Comparison of ENCODE assay signal across 1 cellular context in the genomic region with DNA sequence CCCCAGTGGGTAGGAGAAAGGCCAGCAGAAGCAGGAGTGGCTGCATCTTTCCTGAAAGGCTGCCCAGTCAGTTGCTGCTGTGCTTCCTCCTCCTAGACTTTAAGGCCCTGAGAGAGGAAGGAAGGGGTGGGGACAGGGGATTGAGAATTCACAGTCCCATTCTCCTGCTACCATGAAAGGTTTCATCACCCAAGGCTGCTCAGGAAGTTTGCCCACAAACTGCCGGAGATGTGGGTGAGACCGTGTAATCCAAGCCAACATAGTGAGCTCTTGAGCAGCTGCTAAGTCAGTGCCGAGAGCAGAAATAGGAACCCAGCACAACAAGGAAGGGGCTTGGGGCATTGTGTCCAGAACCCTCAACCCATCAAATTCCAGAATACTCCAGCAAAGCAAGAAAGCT.
TF ChIP-seq lines count a peak whose summit lies in the region.

A gene with protein sequence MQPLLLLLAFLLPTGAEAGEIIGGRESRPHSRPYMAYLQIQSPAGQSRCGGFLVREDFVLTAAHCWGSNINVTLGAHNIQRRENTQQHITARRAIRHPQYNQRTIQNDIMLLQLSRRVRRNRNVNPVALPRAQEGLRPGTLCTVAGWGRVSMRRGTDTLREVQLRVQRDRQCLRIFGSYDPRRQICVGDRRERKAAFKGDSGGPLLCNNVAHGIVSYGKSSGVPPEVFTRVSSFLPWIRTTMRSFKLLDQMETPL (minus strand): TSS at position 73 of the 400 bp plus-strand sequence. CDS start 27 bp downstream, at position 46.

TF ChIP-seq in H1, 55 proteins besides CTCF, POLR2A, EP300 and RAD21:
- TF ChIP-seq TAF1 (IDR thresholded peaks at IDR 0.05; ENCODE audit: low read depth, low read length) = no peak
- TF ChIP-seq, protein P1, sequence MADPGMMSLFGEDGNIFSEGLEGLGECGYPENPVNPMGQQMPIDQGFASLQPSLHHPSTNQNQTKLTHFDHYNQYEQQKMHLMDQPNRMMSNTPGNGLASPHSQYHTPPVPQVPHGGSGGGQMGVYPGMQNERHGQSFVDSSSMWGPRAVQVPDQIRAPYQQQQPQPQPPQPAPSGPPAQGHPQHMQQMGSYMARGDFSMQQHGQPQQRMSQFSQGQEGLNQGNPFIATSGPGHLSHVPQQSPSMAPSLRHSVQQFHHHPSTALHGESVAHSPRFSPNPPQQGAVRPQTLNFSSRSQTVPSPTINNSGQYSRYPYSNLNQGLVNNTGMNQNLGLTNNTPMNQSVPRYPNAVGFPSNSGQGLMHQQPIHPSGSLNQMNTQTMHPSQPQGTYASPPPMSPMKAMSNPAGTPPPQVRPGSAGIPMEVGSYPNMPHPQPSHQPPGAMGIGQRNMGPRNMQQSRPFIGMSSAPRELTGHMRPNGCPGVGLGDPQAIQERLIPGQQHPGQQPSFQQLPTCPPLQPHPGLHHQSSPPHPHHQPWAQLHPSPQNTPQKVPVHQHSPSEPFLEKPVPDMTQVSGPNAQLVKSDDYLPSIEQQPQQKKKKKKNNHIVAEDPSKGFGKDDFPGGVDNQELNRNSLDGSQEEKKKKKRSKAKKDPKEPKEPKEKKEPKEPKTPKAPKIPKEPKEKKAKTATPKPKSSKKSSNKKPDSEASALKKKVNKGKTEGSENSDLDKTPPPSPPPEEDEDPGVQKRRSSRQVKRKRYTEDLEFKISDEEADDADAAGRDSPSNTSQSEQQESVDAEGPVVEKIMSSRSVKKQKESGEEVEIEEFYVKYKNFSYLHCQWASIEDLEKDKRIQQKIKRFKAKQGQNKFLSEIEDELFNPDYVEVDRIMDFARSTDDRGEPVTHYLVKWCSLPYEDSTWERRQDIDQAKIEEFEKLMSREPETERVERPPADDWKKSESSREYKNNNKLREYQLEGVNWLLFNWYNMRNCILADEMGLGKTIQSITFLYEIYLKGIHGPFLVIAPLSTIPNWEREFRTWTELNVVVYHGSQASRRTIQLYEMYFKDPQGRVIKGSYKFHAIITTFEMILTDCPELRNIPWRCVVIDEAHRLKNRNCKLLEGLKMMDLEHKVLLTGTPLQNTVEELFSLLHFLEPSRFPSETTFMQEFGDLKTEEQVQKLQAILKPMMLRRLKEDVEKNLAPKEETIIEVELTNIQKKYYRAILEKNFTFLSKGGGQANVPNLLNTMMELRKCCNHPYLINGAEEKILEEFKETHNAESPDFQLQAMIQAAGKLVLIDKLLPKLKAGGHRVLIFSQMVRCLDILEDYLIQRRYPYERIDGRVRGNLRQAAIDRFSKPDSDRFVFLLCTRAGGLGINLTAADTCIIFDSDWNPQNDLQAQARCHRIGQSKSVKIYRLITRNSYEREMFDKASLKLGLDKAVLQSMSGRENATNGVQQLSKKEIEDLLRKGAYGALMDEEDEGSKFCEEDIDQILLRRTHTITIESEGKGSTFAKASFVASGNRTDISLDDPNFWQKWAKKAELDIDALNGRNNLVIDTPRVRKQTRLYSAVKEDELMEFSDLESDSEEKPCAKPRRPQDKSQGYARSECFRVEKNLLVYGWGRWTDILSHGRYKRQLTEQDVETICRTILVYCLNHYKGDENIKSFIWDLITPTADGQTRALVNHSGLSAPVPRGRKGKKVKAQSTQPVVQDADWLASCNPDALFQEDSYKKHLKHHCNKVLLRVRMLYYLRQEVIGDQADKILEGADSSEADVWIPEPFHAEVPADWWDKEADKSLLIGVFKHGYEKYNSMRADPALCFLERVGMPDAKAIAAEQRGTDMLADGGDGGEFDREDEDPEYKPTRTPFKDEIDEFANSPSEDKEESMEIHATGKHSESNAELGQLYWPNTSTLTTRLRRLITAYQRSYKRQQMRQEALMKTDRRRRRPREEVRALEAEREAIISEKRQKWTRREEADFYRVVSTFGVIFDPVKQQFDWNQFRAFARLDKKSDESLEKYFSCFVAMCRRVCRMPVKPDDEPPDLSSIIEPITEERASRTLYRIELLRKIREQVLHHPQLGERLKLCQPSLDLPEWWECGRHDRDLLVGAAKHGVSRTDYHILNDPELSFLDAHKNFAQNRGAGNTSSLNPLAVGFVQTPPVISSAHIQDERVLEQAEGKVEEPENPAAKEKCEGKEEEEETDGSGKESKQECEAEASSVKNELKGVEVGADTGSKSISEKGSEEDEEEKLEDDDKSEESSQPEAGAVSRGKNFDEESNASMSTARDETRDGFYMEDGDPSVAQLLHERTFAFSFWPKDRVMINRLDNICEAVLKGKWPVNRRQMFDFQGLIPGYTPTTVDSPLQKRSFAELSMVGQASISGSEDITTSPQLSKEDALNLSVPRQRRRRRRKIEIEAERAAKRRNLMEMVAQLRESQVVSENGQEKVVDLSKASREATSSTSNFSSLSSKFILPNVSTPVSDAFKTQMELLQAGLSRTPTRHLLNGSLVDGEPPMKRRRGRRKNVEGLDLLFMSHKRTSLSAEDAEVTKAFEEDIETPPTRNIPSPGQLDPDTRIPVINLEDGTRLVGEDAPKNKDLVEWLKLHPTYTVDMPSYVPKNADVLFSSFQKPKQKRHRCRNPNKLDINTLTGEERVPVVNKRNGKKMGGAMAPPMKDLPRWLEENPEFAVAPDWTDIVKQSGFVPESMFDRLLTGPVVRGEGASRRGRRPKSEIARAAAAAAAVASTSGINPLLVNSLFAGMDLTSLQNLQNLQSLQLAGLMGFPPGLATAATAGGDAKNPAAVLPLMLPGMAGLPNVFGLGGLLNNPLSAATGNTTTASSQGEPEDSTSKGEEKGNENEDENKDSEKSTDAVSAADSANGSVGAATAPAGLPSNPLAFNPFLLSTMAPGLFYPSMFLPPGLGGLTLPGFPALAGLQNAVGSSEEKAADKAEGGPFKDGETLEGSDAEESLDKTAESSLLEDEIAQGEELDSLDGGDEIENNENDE (IDR thresholded peaks at IDR 0.05; ENCODE audit: insufficient replicate concordance, low read length) = no peak
- no peak for TF ChIP-seq POU5F1 (IDR thresholded peaks at IDR 0.05; ENCODE audit: low read depth, low read length)
- no peak for TF ChIP-seq SAP30 (IDR thresholded peaks at IDR 0.05; ENCODE audit: insufficient read depth, insufficient replicate concordance, low read length)
- no peak for TF ChIP-seq MAFK (IDR thresholded peaks at IDR 0.05; ENCODE audit: low read depth, low read length)
- no peak for TF ChIP-seq CHD1 (IDR thresholded peaks at IDR 0.05; ENCODE audit: low read depth, low read length)
- TF ChIP-seq BRCA1 (IDR thresholded peaks at IDR 0.05; ENCODE audit: low read depth, low read length) = no peak
- TF ChIP-seq RNF2 (IDR thresholded peaks at IDR 0.05; ENCODE audit: borderline replicate concordance, low read depth, low read length, missing control alignments, poor library complexity, severe bottlenecking) = no peak
- TF ChIP-seq BACH1 (IDR thresholded peaks at IDR 0.05; ENCODE audit: low read length) = no peak
- TF ChIP-seq CTBP2 (IDR thresholded peaks at IDR 0.05; ENCODE audit: borderline replicate concordance, insufficient read depth, insufficient read length, low read length) = no peak
- TF ChIP-seq, protein P2, sequence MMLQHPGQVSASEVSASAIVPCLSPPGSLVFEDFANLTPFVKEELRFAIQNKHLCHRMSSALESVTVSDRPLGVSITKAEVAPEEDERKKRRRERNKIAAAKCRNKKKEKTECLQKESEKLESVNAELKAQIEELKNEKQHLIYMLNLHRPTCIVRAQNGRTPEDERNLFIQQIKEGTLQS (IDR thresholded peaks at IDR 0.05; ENCODE audit: insufficient read depth, low read depth, low read length) = no peak
- no peak for TF ChIP-seq CREB1 (IDR thresholded peaks at IDR 0.05)
